Comparison of ENCODE assay signal across 33 cellular contexts in genomic region chr11:120191058-120191457, GRCh38. TPM values are rescaled to one million over a fixed set of nuclear protein-coding genes. Genes with fewer than 3 reads are reported as not detected.
"Had no signal": no experiment of that assay in that cellular context is flagged by ENCODE, and none has a peak within 500 bp of the region (broad histone marks: within the 10 kb centered on the region; RNA-seq: fewer than 3 reads in every experiment).

No MANE protein-coding gene starts in this region.

- H3K27ac ChIP-seq: brain microvascular endothelial cell, coronary artery, dorsolateral prefrontal cortex, esophagus muscularis mucosa, foreskin keratinocyte, gastrocnemius medialis had no signal

- H3K27ac Mint-ChIP-seq: activated CD4-positive, alpha-beta memory T cell treated with anti-CD3 and anti-CD28 coated beads for 36 hours; activated CD4-positive, alpha-beta T cell treated with anti-CD3 and anti-CD28 coated beads for 36 hours; activated CD4-positive, alpha-beta T cell treated with anti-CD3 and anti-CD28 coated beads, Interleukin-2, amount 10 ng/mL, durations not matched to agents 24 days and 14 days; activated CD8-positive, alpha-beta memory T cell treated with anti-CD3 and anti-CD28 coated beads, Interleukin-2, amount 10 ng/mL, durations not matched to agents 7 days and 5 days; activated CD8-positive, alpha-beta T cell treated with anti-CD3 and anti-CD28 coated beads, Interleukin-2, amount 10 ng/mL, durations not matched to agents 7 days and 5 days; activated naive CD8-positive, alpha-beta T cell; activated T-helper 1 cell treated with anti-CD3 and anti-CD28 coated beads, Interleukin-12 subunit alpha, Interleukin-12 subunit beta, Interleukin-2, Interleukin-4 antibody, amounts not matched to agents 30 ng/mL and 10 ng/mL and 1 ng/mL, durations not matched to agents 14 hours and 24 hours and 36 hours; dendritic cell treated with granulocyte-macrophage colony-stimulating factor and Interleukin-4, amounts not matched to agents 40 ng/mL and 50 ng/mL, for 4 days had no signal

- H3K4me3 Mint-ChIP-seq: activated CD4-positive, alpha-beta memory T cell treated with anti-CD3 and anti-CD28 coated beads for 36 hours; activated CD4-positive, alpha-beta T cell treated with anti-CD3 and anti-CD28 coated beads for 36 hours; activated CD4-positive, alpha-beta T cell treated with anti-CD3 and anti-CD28 coated beads, Interleukin-2, amount 10 ng/mL, durations not matched to agents 24 days and 14 days; activated CD8-positive, alpha-beta memory T cell treated with anti-CD3 and anti-CD28 coated beads, Interleukin-2, amount 10 ng/mL, durations not matched to agents 7 days and 5 days; activated CD8-positive, alpha-beta T cell treated with anti-CD3 and anti-CD28 coated beads, Interleukin-2, amount 10 ng/mL, durations not matched to agents 7 days and 5 days; activated naive CD8-positive, alpha-beta T cell; activated T-helper 1 cell treated with anti-CD3 and anti-CD28 coated beads, Interleukin-12 subunit alpha, Interleukin-12 subunit beta, Interleukin-2, Interleukin-4 antibody, amounts not matched to agents 30 ng/mL and 10 ng/mL and 1 ng/mL, durations not matched to agents 14 hours and 24 hours and 36 hours; central memory CD8-positive, alpha-beta T cell; dendritic cell treated with granulocyte-macrophage colony-stimulating factor and Interleukin-4, amounts not matched to agents 40 ng/mL and 50 ng/mL, for 4 days had no signal

- H3K9me3 Mint-ChIP-seq: activated CD4-positive, alpha-beta memory T cell treated with anti-CD3 and anti-CD28 coated beads for 36 hours; activated CD4-positive, alpha-beta T cell treated with anti-CD3 and anti-CD28 coated beads, Interleukin-2, amount 10 ng/mL, durations not matched to agents 24 days and 14 days; activated T-helper 1 cell treated with anti-CD3 and anti-CD28 coated beads, Interleukin-12 subunit alpha, Interleukin-12 subunit beta, Interleukin-2, Interleukin-4 antibody, amounts not matched to agents 30 ng/mL and 10 ng/mL and 1 ng/mL, durations not matched to agents 14 hours and 24 hours and 36 hours; central memory CD8-positive, alpha-beta T cell; dendritic cell treated with granulocyte-macrophage colony-stimulating factor and Interleukin-4, amounts not matched to agents 40 ng/mL and 50 ng/mL, for 4 days had no signal

- H3K4me1 Mint-ChIP-seq: central memory CD8-positive, alpha-beta T cell had no signal

- H3K36me3 Mint-ChIP-seq: activated CD4-positive, alpha-beta memory T cell treated with anti-CD3 and anti-CD28 coated beads for 36 hours; activated CD8-positive, alpha-beta memory T cell treated with anti-CD3 and anti-CD28 coated beads, Interleukin-2, amount 10 ng/mL, durations not matched to agents 7 days and 5 days; activated naive CD8-positive, alpha-beta T cell had no signal

- DNase-seq: activated CD4-positive, alpha-beta memory T cell treated with anti-CD3 and anti-CD28 coated beads for 36 hours; activated CD4-positive, alpha-beta T cell treated with anti-CD3 and anti-CD28 coated beads for 36 hours; activated CD4-positive, alpha-beta T cell treated with anti-CD3 and anti-CD28 coated beads, Interleukin-2, amount 10 ng/mL, durations not matched to agents 24 days and 14 days; activated CD4-positive, CD25-positive, alpha-beta regulatory T cell; activated CD4-positive, CD25-positive, alpha-beta regulatory T cell treated with anti-CD3 and anti-CD28 coated beads, Interleukin-2, amount 50 U/mL, for 72 hours; activated CD8-positive, alpha-beta memory T cell treated with anti-CD3 and anti-CD28 coated beads, Interleukin-2, amount 10 ng/mL, durations not matched to agents 7 days and 5 days; activated CD8-positive, alpha-beta memory T cell treated with anti-CD3 and anti-CD28 coated beads, Interleukin-2, amount 50 U/mL, for 4 hours; activated CD8-positive, alpha-beta T cell treated with anti-CD3 and anti-CD28 coated beads, Interleukin-2, amount 10 ng/mL, durations not matched to agents 7 days and 5 days; activated gamma-delta T cell; activated naive CD4-positive, alpha-beta T cell; activated naive CD4-positive, alpha-beta T cell treated with anti-CD3 and anti-CD28 coated beads, Interleukin-2, amount 50 U/mL, for 16 hours; activated T-cell treated with anti-CD3 and anti-CD28 coated beads, Interleukin-2, amount 50 U/mL, for 1 hour; activated T-cell treated with anti-CD3 and anti-CD28 coated beads, Interleukin-2, amount 50 U/mL, for 48 hours; amniotic stem cell; anterior cingulate cortex; brain microvascular endothelial cell; dorsolateral prefrontal cortex; effector memory CD4-positive, alpha-beta T cell; erythroblast; foreskin keratinocyte; gastrocnemius medialis; T-helper 2 cell had no signal

- H3K27me3 ChIP-seq: dorsolateral prefrontal cortex, esophagus muscularis mucosa had no signal

- ATAC-seq: activated CD4-positive, alpha-beta T cell treated with anti-CD3 and anti-CD28 coated beads for 36 hours; activated CD8-positive, alpha-beta memory T cell treated with anti-CD3 and anti-CD28 coated beads, Interleukin-2, amount 10 ng/mL, durations not matched to agents 7 days and 5 days; activated CD8-positive, alpha-beta T cell treated with anti-CD3 and anti-CD28 coated beads, Interleukin-2, amount 10 ng/mL, durations not matched to agents 7 days and 5 days; foreskin keratinocyte; gastrocnemius medialis had no signal

- H3K36me3 ChIP-seq: brain microvascular endothelial cell, esophagus muscularis mucosa, gastrocnemius medialis had no signal

- H3K9me3 ChIP-seq: esophagus muscularis mucosa, gastrocnemius medialis had no signal

- H3K4me3 ChIP-seq: coronary artery, dorsolateral prefrontal cortex, esophagus muscularis mucosa, gastrocnemius medialis had no signal

RNA-seq across cellular contexts. Expression of gene POU2F3, which starts 48.9 kb away (rescaled TPM):
- total RNA-seq: activated CD4-positive, alpha-beta memory T cell treated with anti-CD3 and anti-CD28 coated beads for 36 hours; activated CD4-positive, alpha-beta T cell treated with anti-CD3 and anti-CD28 coated beads for 36 hours; activated CD4-positive, alpha-beta T cell treated with anti-CD3 and anti-CD28 coated beads, Interleukin-2, amount 10 ng/mL, durations not matched to agents 24 days and 14 days; activated CD8-positive, alpha-beta memory T cell treated with anti-CD3 and anti-CD28 coated beads for 36 hours; activated CD8-positive, alpha-beta memory T cell treated with anti-CD3 and anti-CD28 coated beads, Interleukin-2, amount 10 ng/mL, durations not matched to agents 7 days and 5 days; activated CD8-positive, alpha-beta T cell treated with anti-CD3 and anti-CD28 coated beads, Interleukin-2, amount 10 ng/mL, durations not matched to agents 7 days and 5 days; bronchial epithelial cell; cardiac septum; esophagus muscularis mucosa; gastrocnemius medialis; glomerular endothelial cell had no signal

RNA-seq across cellular contexts. Expression of gene TRIM29, which starts 53.1 kb away (rescaled TPM):
- total RNA-seq: activated CD4-positive, alpha-beta memory T cell treated with anti-CD3 and anti-CD28 coated beads for 36 hours; activated CD4-positive, alpha-beta T cell treated with anti-CD3 and anti-CD28 coated beads for 36 hours; activated CD4-positive, alpha-beta T cell treated with anti-CD3 and anti-CD28 coated beads, Interleukin-2, amount 10 ng/mL, durations not matched to agents 24 days and 14 days; activated CD8-positive, alpha-beta memory T cell treated with anti-CD3 and anti-CD28 coated beads for 36 hours; activated CD8-positive, alpha-beta memory T cell treated with anti-CD3 and anti-CD28 coated beads, Interleukin-2, amount 10 ng/mL, durations not matched to agents 7 days and 5 days; activated CD8-positive, alpha-beta T cell treated with anti-CD3 and anti-CD28 coated beads, Interleukin-2, amount 10 ng/mL, durations not matched to agents 7 days and 5 days; activated T-helper 1 cell treated with anti-CD3 and anti-CD28 coated beads, Interleukin-12 subunit alpha, Interleukin-12 subunit beta, Interleukin-2, Interleukin-4 antibody, amounts not matched to agents 30 ng/mL and 10 ng/mL and 1 ng/mL, durations not matched to agents 14 hours and 24 hours and 36 hours; cardiac septum; glomerular endothelial cell; T-helper 1 cell treated with Interleukin-12 subunit alpha and Interleukin-12 subunit beta and Interleukin-4 antibody, amounts not matched to agents 30 ng/mL and 1 ng/mL, for 36 hours had no signal
